In the genomic region with DNA sequence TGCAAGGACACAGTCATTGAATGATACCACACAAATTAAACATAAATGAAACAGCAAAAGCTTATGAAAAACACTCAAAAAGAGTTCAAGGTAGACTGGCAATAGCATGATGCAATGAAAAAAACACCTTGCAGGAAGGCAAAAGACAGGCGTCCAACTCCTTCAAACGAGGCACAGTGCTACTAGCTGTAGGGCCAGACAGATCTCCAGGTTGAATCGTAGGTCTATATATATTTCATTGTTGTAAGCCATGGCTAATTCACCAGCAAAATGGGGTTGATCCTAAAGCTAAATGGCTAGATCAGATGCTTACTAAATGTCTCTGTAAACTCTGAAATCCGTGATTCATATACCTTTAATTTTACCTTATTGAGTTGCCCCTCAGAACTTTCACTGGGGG, we compare ENCODE assay signal across 12 cellular contexts.
"Had no signal": no experiment of that assay in that cellular context is flagged by ENCODE, and none has a peak within 500 bp of the region (broad histone marks: within the 10 kb centered on the region; RNA-seq: fewer than 3 reads in every experiment).

No MANE protein-coding gene starts in this region.

- H3K36me3 Mint-ChIP-seq: activated CD4-positive, alpha-beta memory T cell treated with anti-CD3 and anti-CD28 coated beads for 36 hours had no signal

- H3K4me3 ChIP-seq: coronary artery, heart left ventricle, left lung, thyroid gland had no signal

- H3K27ac Mint-ChIP-seq: activated CD4-positive, alpha-beta memory T cell treated with anti-CD3 and anti-CD28 coated beads for 36 hours; activated naive CD8-positive, alpha-beta T cell treated with anti-CD3 and anti-CD28 coated beads, Interleukin-2, amount 50 U/mL, for 24 hours; activated T-cell treated with anti-CD3 and anti-CD28 coated beads, Interleukin-2, amount 50 U/mL, for 72 hours had no signal

- H3K27me3 Mint-ChIP-seq: activated CD4-positive, alpha-beta memory T cell treated with anti-CD3 and anti-CD28 coated beads for 36 hours; activated naive CD8-positive, alpha-beta T cell treated with anti-CD3 and anti-CD28 coated beads, Interleukin-2, amount 50 U/mL, for 24 hours had no signal

- H3K27ac ChIP-seq: foreskin keratinocyte, left lung, thyroid gland had no signal

- DNase-seq: activated CD4-positive, alpha-beta memory T cell treated with anti-CD3 and anti-CD28 coated beads for 36 hours; activated naive CD8-positive, alpha-beta T cell treated with anti-CD3 and anti-CD28 coated beads, Interleukin-2, amount 50 U/mL, for 24 hours; activated T-cell treated with anti-CD3 and anti-CD28 coated beads, Interleukin-2, amount 50 U/mL, for 72 hours; caudate nucleus; effector CD4-positive, alpha-beta T cell; foreskin keratinocyte; heart left ventricle; left lung; mesenchymal stem cell; T-helper 9 cell; thyroid gland had no signal

- H3K36me3 ChIP-seq: heart left ventricle, left lung, thyroid gland had no signal

- H3K9me3 ChIP-seq: left lung, thyroid gland had no signal

- ATAC-seq: activated naive CD8-positive, alpha-beta T cell treated with anti-CD3 and anti-CD28 coated beads, Interleukin-2, amount 50 U/mL, for 24 hours; activated T-cell treated with anti-CD3 and anti-CD28 coated beads, Interleukin-2, amount 50 U/mL, for 72 hours; foreskin keratinocyte; left lung had no signal

- H3K4me1 ChIP-seq: foreskin keratinocyte, left lung, thyroid gland had no signal

- H3K4me1 Mint-ChIP-seq: activated naive CD8-positive, alpha-beta T cell treated with anti-CD3 and anti-CD28 coated beads, Interleukin-2, amount 50 U/mL, for 24 hours had no signal

- H3K27me3 ChIP-seq: foreskin keratinocyte, heart left ventricle, left lung, thyroid gland had no signal

- H3K4me3 Mint-ChIP-seq: activated CD4-positive, alpha-beta memory T cell treated with anti-CD3 and anti-CD28 coated beads for 36 hours; activated naive CD8-positive, alpha-beta T cell treated with anti-CD3 and anti-CD28 coated beads, Interleukin-2, amount 50 U/mL, for 24 hours; activated T-cell treated with anti-CD3 and anti-CD28 coated beads, Interleukin-2, amount 50 U/mL, for 72 hours had no signal
